ENCODE assay signal across 10 cellular contexts in the genomic region with DNA sequence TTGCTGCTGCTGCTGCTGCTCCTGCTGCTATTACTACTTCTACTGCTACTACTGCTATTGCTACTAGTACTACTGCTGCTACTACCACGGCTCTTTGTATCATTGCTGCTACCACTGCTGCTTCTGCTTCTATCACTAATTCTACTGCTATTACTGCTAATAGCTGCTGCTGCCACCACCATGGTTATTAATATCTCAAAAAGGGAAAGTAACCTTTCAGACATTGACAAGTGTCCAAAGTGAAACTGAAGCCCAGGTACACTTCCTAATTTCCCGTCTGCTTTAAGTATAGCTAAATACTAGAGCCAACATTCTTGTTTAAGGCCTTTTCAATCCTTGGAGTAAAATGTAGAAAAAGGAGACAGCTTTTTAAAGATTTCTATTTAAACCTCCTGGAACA. TPM values are rescaled to one million over a fixed set of nuclear protein-coding genes. Genes with fewer than 3 reads are reported as not detected.
DNase-seq lines count a peak whose midpoint lies in the region; ATAC-seq and TF ChIP-seq lines count a peak whose summit lies in the region.
"Had no signal": no experiment of that assay in that cellular context is flagged by ENCODE, and none has a peak within 500 bp of the region (broad histone marks: within the 10 kb centered on the region; RNA-seq: fewer than 3 reads in every experiment).

No MANE protein-coding gene starts in this region.

- no peaks in the 10 kb centered on the region for H3K27me3 ChIP-seq in gastroesophageal sphincter
- no peaks in the 10 kb centered on the region for H3K27me3 ChIP-seq in neural progenitor cell

- peak overlapping the region in 1 of 2 donors; percentile 1 for H3K4me3 ChIP-seq in gastroesophageal sphincter
- no peak overlapping the region for H3K4me3 ChIP-seq in neural progenitor cell

- no peak overlapping the region for H3K27ac Mint-ChIP-seq in neural progenitor cell
- no peak overlapping the region for H3K27ac Mint-ChIP-seq in activated naive CD8-positive, alpha-beta T cell treated with anti-CD3 and anti-CD28 coated beads, Interleukin-2, amount 50 U/mL, for 24 hours
- H3K27ac Mint-ChIP-seq: CD8-positive, alpha-beta T cell had no signal

- no peaks in the 10 kb centered on the region for H3F3A ChIP-seq in neural progenitor cell (ENCODE audit: low read depth)

- ATAC-seq in GM21529 (IDR thresholded peaks at IDR 0.05; ENCODE audit: unreplicated experiment): peak; percentile 84
- peak; percentile 84 for ATAC-seq in HG03378 (IDR thresholded peaks at IDR 0.05; ENCODE audit: unreplicated experiment)
- ATAC-seq in gastroesophageal sphincter: no peak
- ATAC-seq in activated naive CD8-positive, alpha-beta T cell treated with anti-CD3 and anti-CD28 coated beads, Interleukin-2, amount 50 U/mL, for 24 hours: no peak
- ATAC-seq: CD8-positive, alpha-beta T cell had no signal

- peaks cover 31% of the 10 kb centered on the region for H3K4me1 Mint-ChIP-seq in neural progenitor cell
- peaks cover 5% of the 10 kb centered on the region for H3K4me1 Mint-ChIP-seq in activated naive CD8-positive, alpha-beta T cell treated with anti-CD3 and anti-CD28 coated beads, Interleukin-2, amount 50 U/mL, for 24 hours

- H4K20me1 ChIP-seq in neural progenitor cell (ENCODE audit: low read depth): no peaks in the 10 kb centered on the region

- peaks cover 16 to 59% (median 20%) of the 10 kb centered on the region in 3 donors for H3K4me1 ChIP-seq in gastroesophageal sphincter
- peaks cover 10% of the 10 kb centered on the region for H3K4me1 ChIP-seq in neural progenitor cell

- no peaks in the 10 kb centered on the region for H3K36me3 ChIP-seq in gastroesophageal sphincter
- H3K36me3 ChIP-seq in neural progenitor cell: no peaks in the 10 kb centered on the region

- TF ChIP-seq POLR2A in gastroesophageal sphincter (IDR thresholded peaks at IDR 0.05): no peak

- in situ Hi-C loops in GM13977 (cut with MboI; ENCODE audit: low pct_unique_long_range_greater_than_20kb, low sequenced_read_pairs, unreplicated experiment): no loop called here

- TF ChIP-seq EP300 in gastroesophageal sphincter (IDR thresholded peaks at IDR 0.05): no peak

- H3K9me3 Mint-ChIP-seq in neural progenitor cell: no peaks in the 10 kb centered on the region
- H3K9me3 Mint-ChIP-seq in activated naive CD8-positive, alpha-beta T cell treated with anti-CD3 and anti-CD28 coated beads, Interleukin-2, amount 50 U/mL, for 24 hours: no peaks in the 10 kb centered on the region
- H3K9me3 Mint-ChIP-seq: CD8-positive, alpha-beta T cell had no signal

- H3K27me3 Mint-ChIP-seq in neural progenitor cell (ENCODE audit: insufficient read depth, low read depth): no peaks in the 10 kb centered on the region
- no peaks in the 10 kb centered on the region for H3K27me3 Mint-ChIP-seq in activated naive CD8-positive, alpha-beta T cell treated with anti-CD3 and anti-CD28 coated beads, Interleukin-2, amount 50 U/mL, for 24 hours

- peak; percentile 28 for DNase-seq in GM13977 (ENCODE audit: low spot score)
- DNase-seq in neural progenitor cell (ENCODE audit: low spot score): no peak
- DNase-seq in activated CD4-positive, alpha-beta T cell treated with anti-CD3 and anti-CD28 coated beads, Interleukin-2, amount 50 U/mL, for 48 hours: no peak
- DNase-seq in activated naive CD8-positive, alpha-beta T cell treated with anti-CD3 and anti-CD28 coated beads, Interleukin-2, amount 50 U/mL, for 24 hours: no peak
- DNase-seq in activated naive CD4-positive, alpha-beta T cell (lab: John Stamatoyannopoulos, UW): no peak
- DNase-seq: CD8-positive, alpha-beta T cell; SW 1271 had no signal

- no peak overlapping the region for H3K4me2 ChIP-seq in neural progenitor cell

- no peak overlapping the region for H2AFZ ChIP-seq in neural progenitor cell (replicated peaks)

- H3K79me2 ChIP-seq in neural progenitor cell (ENCODE audit: low read depth): no peaks in the 10 kb centered on the region

- H3K27ac ChIP-seq in gastroesophageal sphincter: peak overlapping the region; percentile 10 to 82 (median 40)
- no peak overlapping the region for H3K27ac ChIP-seq in neural progenitor cell

- H3K4me3 Mint-ChIP-seq in neural progenitor cell: no peak overlapping the region
- H3K4me3 Mint-ChIP-seq in activated naive CD8-positive, alpha-beta T cell treated with anti-CD3 and anti-CD28 coated beads, Interleukin-2, amount 50 U/mL, for 24 hours: no peak overlapping the region
- H3K4me3 Mint-ChIP-seq: CD8-positive, alpha-beta T cell had no signal

- no peaks in the 10 kb centered on the region for H3K36me3 Mint-ChIP-seq in neural progenitor cell
- H3K36me3 Mint-ChIP-seq in activated naive CD8-positive, alpha-beta T cell treated with anti-CD3 and anti-CD28 coated beads, Interleukin-2, amount 50 U/mL, for 24 hours (ENCODE audit: low read depth): no peaks in the 10 kb centered on the region
- H3K36me3 Mint-ChIP-seq: CD8-positive, alpha-beta T cell had no signal

- TF ChIP-seq CTCF in GM13977 (IDR thresholded peaks at IDR 0.05; ENCODE audit: extremely low read depth, insufficient read depth, missing control alignments) (no peak), gastroesophageal sphincter (IDR thresholded peaks at IDR 0.05) (no peak), neural progenitor cell (IDR thresholded peaks at IDR 0.05) (no peak)

- H3K9me3 ChIP-seq in gastroesophageal sphincter (no peaks in the 10 kb centered on the region), neural progenitor cell (ENCODE audit: low read depth) (no peaks in the 10 kb centered on the region)

- 46 to 50% methylated on average over 2 of the region's 2 CpGs for WGBS in gastroesophageal sphincter (ENCODE audit: low coverage in 1 of 2), 2 donors

- H3K9ac ChIP-seq in neural progenitor cell: no peak overlapping the region

RNA-seq across cellular contexts. Expression of gene EHBP1, which starts 45.4 kb away (rescaled TPM):
- total RNA-seq in gastroesophageal sphincter (100 to 1,000 TPM in 3 of 4 donors, 10 to 100 TPM in 1; 82.4 to 159 (median 146) TPM), neural progenitor cell (ENCODE audit: low replicate concordance) (51.5 and 65.8 TPM in 2 replicates)

Comparison
In these comparisons a context has a peak if more than half of its experiments do, and no peak if none do; other contexts are left out.
1. ATAC-seq: peak in GM21529 (single experiment) and HG03378 (single experiment); none in gastroesophageal sphincter (single experiment) and activated naive CD8-positive, alpha-beta T cell treated with anti-CD3 and anti-CD28 coated beads, Interleukin-2, amount 50 U/mL, for 24 hours (single experiment).